ENCODE assay signal across 9 cellular contexts in genomic region chr4:89482248-89482647, GRCh38.
A peak's percentile ranks its signal among the peaks of the same experiment; 100 is the strongest.
DNase-seq lines count a peak whose midpoint lies in the region; ATAC-seq and TF ChIP-seq lines count a peak whose summit lies in the region.
"Had no signal": no experiment of that assay in that cellular context is flagged by ENCODE, and none has a peak within 500 bp of the region (broad histone marks: within the 10 kb centered on the region; RNA-seq: fewer than 3 reads in every experiment).

No MANE protein-coding gene starts in this region.

- POLR2A ChIA-PET in OCI-LY7 (lab: Charles Lee): interaction anchor here (0.6 to 0.7 kb wide), 2 partner anchors 41 to 192 kb away, joined by 3 read pairs; no protein-coding TSS in a partner anchor

- no peak overlapping the region for H3K9ac ChIP-seq in colonic mucosa (ENCODE audit: low read depth in 2 of 2, low read length in 2 of 2)
- H3K9ac ChIP-seq: parathyroid adenoma had no signal

- TF ChIP-seq CTCF in OCI-LY7 (conservative IDR thresholded peaks at IDR 0.05; ENCODE audit: low read length) (peak; percentile 65), fibroblast of villous mesenchyme (IDR thresholded peaks at IDR 0.05; ENCODE audit: insufficient read depth, low read depth, low read length) (peak; percentile 46), colonic mucosa (IDR thresholded peaks at IDR 0.05) (no peak)

- no TSS peak for BruUV-seq in OCI-LY7 (replicated peaks; lab: Mats Ljungman, UMichigan)

- no peak overlapping the region for H3K4me2 ChIP-seq in OCI-LY7 (ENCODE audit: low read length)

- peak; percentile 82 for DNase-seq in DMS53 (lab: John Stamatoyannopoulos, UW)
- DNase-seq in OCI-LY7 (ENCODE audit: low spot score): peak; percentile 31
- peak; percentile 54 for DNase-seq in fibroblast of villous mesenchyme (ENCODE audit: low read depth)
- no peak for DNase-seq in colonic mucosa
- no peak for DNase-seq in activated CD8-positive, alpha-beta memory T cell treated with anti-CD3 and anti-CD28 coated beads, Interleukin-2, amount 50 U/mL, for 48 hours
- no peak for DNase-seq in activated CD4-positive, CD25-positive, alpha-beta regulatory T cell treated with anti-CD3 and anti-CD28 coated beads, Interleukin-2, amount 50 U/mL, for 72 hours

- H3K79me2 ChIP-seq in OCI-LY7 (ENCODE audit: insufficient read depth, low read depth, low read length): no peaks in the 10 kb centered on the region
- H3K79me2 ChIP-seq: parathyroid adenoma had no signal

- H4K20me1 ChIP-seq in OCI-LY7 (ENCODE audit: insufficient read depth, low read length): no peaks in the 10 kb centered on the region

- no peaks in the 10 kb centered on the region for H3K27me3 ChIP-seq in colonic mucosa

- peak; percentile 61 for ATAC-seq in GM19025 (IDR thresholded peaks at IDR 0.05; ENCODE audit: low read depth, unreplicated experiment)
- peak; percentile 65 for ATAC-seq in HG03280 (IDR thresholded peaks at IDR 0.05; ENCODE audit: unreplicated experiment)

- H3K36me3 ChIP-seq in OCI-LY7 (ENCODE audit: insufficient read depth, low read length) (no peaks in the 10 kb centered on the region), colonic mucosa (no peaks in the 10 kb centered on the region)

- intact Hi-C loops in OCI-LY7 (cut with micrococcal nuclease; ENCODE audit: unreplicated experiment): no loop called here
- intact Hi-C loops in colonic mucosa (cut with DNase I): loop anchor here (5.0 kb wide), 1 partner anchor 420 kb away; no protein-coding TSS in a partner anchor

- H3K27ac ChIP-seq in OCI-LY7 (ENCODE audit: low read depth, low read length, poor library complexity, severe bottlenecking) (no peak overlapping the region), colonic mucosa (no peak overlapping the region)
- H3K27ac ChIP-seq: parathyroid adenoma had no signal

- H3K4me1 ChIP-seq in OCI-LY7 (ENCODE audit: insufficient read depth, low read length, poor library complexity, severe bottlenecking) (no peaks in the 10 kb centered on the region), colonic mucosa (no peaks in the 10 kb centered on the region)
- H3K4me1 ChIP-seq: parathyroid adenoma had no signal

- H3K9me3 ChIP-seq in OCI-LY7 (ENCODE audit: low read length) (no peaks in the 10 kb centered on the region), colonic mucosa (no peaks in the 10 kb centered on the region)

- CTCF ChIA-PET in OCI-LY7 (lab: Charles Lee; ENCODE audit: unreplicated experiment): interaction anchor here (0.6 kb wide), 1 partner anchor 49 kb away, joined by 3 read pairs; no protein-coding TSS in a partner anchor

- no peak overlapping the region for H2AFZ ChIP-seq in OCI-LY7 (ENCODE audit: low read length)
- H2AFZ ChIP-seq: parathyroid adenoma had no signal

- H3K4me3 ChIP-seq in OCI-LY7 (ENCODE audit: low read depth, low read length, poor library complexity, severe bottlenecking) (no peak overlapping the region), fibroblast of villous mesenchyme (ENCODE audit: low read depth, low read length) (no peak overlapping the region), colonic mucosa (no peak overlapping the region)

- H3K9me2 ChIP-seq in OCI-LY7 (ENCODE audit: insufficient read depth, low read length): no peaks in the 10 kb centered on the region

Comparison
In these comparisons a context has a peak if more than half of its experiments do, and no peak if none do; other contexts are left out.
1. DNase-seq: peak in DMS53 (single experiment), OCI-LY7 (single experiment) and fibroblast of villous mesenchyme (single experiment); none in colonic mucosa (single experiment), activated CD8-positive, alpha-beta memory T cell treated with anti-CD3 and anti-CD28 coated beads, Interleukin-2, amount 50 U/mL, for 48 hours (single experiment) and activated CD4-positive, CD25-positive, alpha-beta regulatory T cell treated with anti-CD3 and anti-CD28 coated beads, Interleukin-2, amount 50 U/mL, for 72 hours (single experiment).